15 cellular contexts compared by ENCODE assay signal in the genomic region with DNA sequence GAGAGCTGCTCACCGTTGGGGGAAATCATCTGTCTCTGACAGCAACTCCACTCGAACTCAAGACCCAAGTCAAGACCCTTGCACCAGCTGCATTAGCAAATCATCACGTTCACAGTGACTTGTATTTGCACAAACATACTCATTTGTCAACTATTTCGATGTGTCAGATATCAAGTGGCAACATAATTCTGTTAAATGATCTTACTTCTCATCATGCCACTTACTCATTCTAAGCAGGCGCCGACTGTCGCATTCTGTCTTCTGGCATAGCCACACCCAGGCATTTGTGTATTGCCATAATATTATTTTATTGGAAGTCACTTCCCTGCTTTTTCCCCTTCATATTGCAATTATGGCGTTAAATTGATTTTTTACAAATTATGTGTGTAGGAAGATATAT. TPM values are rescaled to one million over a fixed set of nuclear protein-coding genes. Genes with fewer than 3 reads are reported as not detected.
DNase-seq lines count a peak whose midpoint lies in the region; ATAC-seq, FAIRE-seq and TF ChIP-seq lines count a peak whose summit lies in the region.
"Had no signal": no experiment of that assay in that cellular context is flagged by ENCODE, and none has a peak within 500 bp of the region (broad histone marks: within the 10 kb centered on the region; RNA-seq: fewer than 3 reads in every experiment).

No MANE protein-coding gene starts in this region.

- no peak for TF ChIP-seq POLR2A in HepG2 (IDR thresholded peaks at IDR 0.05; ENCODE audit: insufficient read depth in 1 of 2, low read depth in 2 of 2, low read length in 2 of 2)

- TF ChIP-seq EP300 in HepG2 (IDR thresholded peaks at IDR 0.05; ENCODE audit: low read depth in 2 of 2, low read length in 2 of 2) (no peak), HepG2 (CRISPR knock-in tag; IDR thresholded peaks at IDR 0.05; ENCODE audit: borderline replicate concordance) (no peak)

- no peaks in the 10 kb centered on the region for H3K27me3 Mint-ChIP-seq in naive thymus-derived CD8-positive, alpha-beta T cell
- H3K27me3 Mint-ChIP-seq: CD4-positive, alpha-beta T cell had no signal

- H3K36me3 ChIP-seq in GM23248 (ENCODE audit: low read depth): no peaks in the 10 kb centered on the region
- no peaks in the 10 kb centered on the region for H3K36me3 ChIP-seq in PC-9 (ENCODE audit: low read depth)
- no peaks in the 10 kb centered on the region for H3K36me3 ChIP-seq in HepG2 (replicated peaks in 1 of 2; ENCODE audit: control insufficient read depth in 1 of 2, insufficient read depth in 2 of 2, low read length in 2 of 2)

- no peak for TF ChIP-seq RAD21 in HepG2 (CRISPR knock-in tag; IDR thresholded peaks at IDR 0.05)

- H4K20me1 ChIP-seq in GM23248 (ENCODE audit: insufficient read depth) (no peaks in the 10 kb centered on the region), PC-9 (ENCODE audit: insufficient read depth) (no peaks in the 10 kb centered on the region), HepG2 (ENCODE audit: insufficient read depth, low read length) (no peaks in the 10 kb centered on the region)

- H3K4me3 ChIP-seq in GM23248: no peak overlapping the region
- H3K4me3 ChIP-seq in PC-9: no peak overlapping the region
- H3K4me3 ChIP-seq in epithelial cell of esophagus (ENCODE audit: low read length): no peak overlapping the region
- no peak overlapping the region for H3K4me3 ChIP-seq in HepG2 (replicated peaks in 1 of 3; ENCODE audit: insufficient read depth in 1 of 3, low read depth in 2 of 3, low read length in 3 of 3)

- H3K36me3 Mint-ChIP-seq in naive thymus-derived CD8-positive, alpha-beta T cell: no peaks in the 10 kb centered on the region
- H3K36me3 Mint-ChIP-seq: IgD-negative memory B cell had no signal

- no peak for FAIRE-seq in HepG2 (lab: Jason Lieb, UNC)
- FAIRE-seq: GM18507, H54 had no signal

- H3K4me1 ChIP-seq in GM23248 (ENCODE audit: insufficient read depth) (peaks cover 16% of the 10 kb centered on the region), PC-9 (replicated peaks; ENCODE audit: insufficient read depth) (peaks cover 9% of the 10 kb centered on the region), HepG2 (ENCODE audit: insufficient read depth, low read length) (no peaks in the 10 kb centered on the region)

- DNase-seq in GM23248 (peak; percentile 26), PC-9 (peak in 1 of 2 experiments; percentile 45), epithelial cell of esophagus (ENCODE audit: low read depth) (peak; percentile 38), COR-L47 (lab: John Stamatoyannopoulos, UW) (no peak), HepG2 (ENCODE audit: low spot score) (no peak)
- no peak for DNase-seq in naive thymus-derived CD8-positive, alpha-beta T cell
- DNase-seq: C1 segment of cervical spinal cord; CD4-positive, alpha-beta T cell; DMS79; KG1 had no signal

- TF ChIP-seq CTCF in PC-9 (conservative IDR thresholded peaks at IDR 0.05): no peak
- TF ChIP-seq CTCF in epithelial cell of esophagus (IDR thresholded peaks at IDR 0.05; ENCODE audit: insufficient read depth, low read depth, low read length, missing control alignments): no peak
- no peak for TF ChIP-seq CTCF in HepG2 (CRISPR knock-in tag; IDR thresholded peaks at IDR 0.05)

- H3K27ac ChIP-seq in GM23248 (no peak overlapping the region), PC-9 (no peak overlapping the region), HepG2 (ENCODE audit: extremely low read length, insufficient read depth, low read length) (no peak overlapping the region)

- peaks cover 2 to 10% (median 5%) of the 10 kb centered on the region in 4 donors for H3K4me1 Mint-ChIP-seq in naive thymus-derived CD8-positive, alpha-beta T cell
- H3K4me1 Mint-ChIP-seq: B cell had no signal

- POLR2A ChIA-PET in PC-9 (lab: Charles Lee; ENCODE audit: unreplicated experiment): no interaction called here
- POLR2A ChIA-PET in HepG2 (lab: Yijun Ruan, JAX): no interaction called here
- POLR2A ChIA-PET in naive thymus-derived CD8-positive, alpha-beta T cell (lab: Charles Lee): no interaction called here

- BruUV-seq in PC-9 (replicated peaks; lab: Mats Ljungman, UMichigan) (no TSS peak), HepG2 (replicated peaks; lab: Mats Ljungman, UMichigan) (no TSS peak)

- in situ Hi-C loops in GM23248 (cut with MboI): no loop called here
- in situ Hi-C loops in HepG2 (cut with HindIII; ENCODE audit: extremely low pct_ligation_motif_present, low pct_unique_long_range_greater_than_20kb): no loop called here

- no peak overlapping the region for H3K9ac ChIP-seq in GM23248
- H3K9ac ChIP-seq in HepG2 (ENCODE audit: insufficient read depth, low read depth, low read length): no peak overlapping the region

- H3K27ac Mint-ChIP-seq in naive thymus-derived CD8-positive, alpha-beta T cell: no peak overlapping the region
- H3K27ac Mint-ChIP-seq: B cell; CD4-positive, alpha-beta T cell; IgD-negative memory B cell had no signal

- H3K27me3 ChIP-seq in GM23248 (replicated peaks; ENCODE audit: insufficient read depth) (no peaks in the 10 kb centered on the region), PC-9 (ENCODE audit: insufficient read depth, low read depth) (no peaks in the 10 kb centered on the region), HepG2 (ENCODE audit: control insufficient read depth in 1 of 2, insufficient read depth in 2 of 2, low read length in 2 of 2) (peaks cover 6 to 21% of the 10 kb centered on the region in 2 experiments; a peak in 3 of 5 replicates)

- H3K79me2 ChIP-seq in GM23248 (ENCODE audit: insufficient read depth): no peaks in the 10 kb centered on the region
- no peaks in the 10 kb centered on the region for H3K79me2 ChIP-seq in PC-9 (ENCODE audit: low read depth)
- H3K79me2 ChIP-seq in HepG2 (ENCODE audit: insufficient read depth, low read length): no peaks in the 10 kb centered on the region

- no peak overlapping the region for H2AFZ ChIP-seq in GM23248
- no peak overlapping the region for H2AFZ ChIP-seq in PC-9
- no peak overlapping the region for H2AFZ ChIP-seq in HepG2 (ENCODE audit: low read length)

- intact Hi-C loops in PC-9 (cut with micrococcal nuclease; ENCODE audit: unreplicated experiment) (no loop called here), HepG2 (cut with micrococcal nuclease; ENCODE audit: unreplicated experiment) (no loop called here)

- no peak for ATAC-seq in HepG2
- no peak for ATAC-seq in naive thymus-derived CD8-positive, alpha-beta T cell
- ATAC-seq: HCT116 had no signal

- H3F3A ChIP-seq in GM23248 (ENCODE audit: insufficient read depth) (0 out of 2 replicates have a peak, but pooled peaks cover 5% of the 10 kb centered on the region), PC-9 (ENCODE audit: insufficient read depth, low read depth) (peaks cover 11% of the 10 kb centered on the region; the same call in 1 of the 2 replicates)

- H3K4me3 Mint-ChIP-seq in naive thymus-derived CD8-positive, alpha-beta T cell: no peak overlapping the region
- H3K4me3 Mint-ChIP-seq: B cell; CD4-positive, alpha-beta T cell had no signal

- no peaks in the 10 kb centered on the region for H3K9me3 Mint-ChIP-seq in naive thymus-derived CD8-positive, alpha-beta T cell
- H3K9me3 Mint-ChIP-seq: CD4-positive, alpha-beta T cell; IgD-negative memory B cell had no signal

- no peak overlapping the region for H3K4me2 ChIP-seq in GM23248 (ENCODE audit: unreplicated experiment)
- H3K4me2 ChIP-seq in PC-9: peak overlapping the region; percentile 34; the same call in 1 of the 2 replicates
- H3K4me2 ChIP-seq in HepG2 (ENCODE audit: low read depth, low read length): no peak overlapping the region

- H3K9me3 ChIP-seq in GM23248 (ENCODE audit: low read depth) (no peaks in the 10 kb centered on the region), PC-9 (ENCODE audit: insufficient read depth, low read depth) (no peaks in the 10 kb centered on the region), HepG2 (ENCODE audit: low read length) (no peaks in the 10 kb centered on the region)

- 73 to 77% methylated on average over 8 of the region's 8 CpGs for WGBS in GM23248 (ENCODE audit: low coverage in 1 of 2, low lambda C conversion rate in 2 of 2, missing lambda C conversion rate in 2 of 2), 2 experiments
- 36% methylated on average over 8 of the region's 8 CpGs for WGBS in HepG2 (ENCODE audit: low lambda C conversion rate)

- CTCF ChIA-PET in PC-9 (lab: Charles Lee): no interaction called here
- CTCF ChIA-PET in HepG2 (lab: Yijun Ruan, JAX; ENCODE audit: low intra/inter-chr PET ratio, low total read pairs): no interaction called here

- no peaks in the 10 kb centered on the region for H3K9me2 ChIP-seq in GM23248 (ENCODE audit: insufficient read depth)
- no peaks in the 10 kb centered on the region for H3K9me2 ChIP-seq in PC-9 (ENCODE audit: insufficient read depth)

RNA-seq across cellular contexts. Expression of gene ATP1A3, which starts 23.0 kb away (rescaled TPM):
- 0.11 and 0.63 TPM in 2 replicates for total RNA-seq in GM23248 (2014; rRNA removed; shearing (Covaris generic))
- polyA plus RNA-seq in GM23248 (2016; fragmentation: Nextera tagmentation; extraction: Ambion mirVana) (0.34 and 0.36 TPM in 2 replicates), HepG2 (2011; rRNA removed) (0.01 TPM in 1 of 2 replicates, not detected in the other)
- total RNA-seq in PC-9 (2021) (not detected in 2 replicates), HepG2 (2016; rRNA removed; fragmentation: Illumina TruSeq; extraction: Trizol) (0.04 TPM in 1 of 2 replicates, not detected in the other)
- total RNA-seq in HepG2 (2016; cell fraction: cytosol; rRNA removed; fragmentation: Illumina TruSeq; extraction: Trizol; ENCODE audit: low read depth): not detected in 2 replicates
- 0.04 and 0.13 TPM in 2 replicates for total RNA-seq in HepG2 (2016; cell fraction: insoluble cytoplasmic fraction; rRNA removed; fragmentation: Illumina TruSeq; extraction: Trizol)
- total RNA-seq in HepG2 (2016; cell fraction: membrane; rRNA removed; fragmentation: Illumina TruSeq; extraction: Trizol): 0.12 TPM in 1 of 2 replicates, not detected in the other
- total RNA-seq in HepG2 (2016; cell fraction: nucleus; rRNA removed; fragmentation: Illumina TruSeq; extraction: Trizol): 0.12 TPM in 1 of 2 replicates, not detected in the other
- polyA plus RNA-seq in HepG2 (2011; cell fraction: cytosol; rRNA removed): 0.01 TPM in 1 of 2 replicates, not detected in the other
- not detected in 2 replicates for polyA plus RNA-seq in HepG2 (2011; cell fraction: nucleus; rRNA removed)
- polyA plus RNA-seq in HepG2 (2012): not detected in 2 replicates
- 0.03 TPM in 2 replicates for polyA plus RNA-seq in HepG2 (2016; cell fraction: cytosol; fragmentation: Illumina TruSeq; extraction: Trizol; ENCODE audit: low read depth)
- polyA plus RNA-seq in HepG2 (2016; cell fraction: insoluble cytoplasmic fraction; fragmentation: Illumina TruSeq; extraction: Trizol; ENCODE audit: low read depth): not detected in 2 replicates
- 0.07 TPM in 1 of 2 replicates, not detected in the other for polyA plus RNA-seq in HepG2 (2016; cell fraction: membrane; fragmentation: Illumina TruSeq; extraction: Trizol; ENCODE audit: low read depth)
- 0.15 and 0.28 TPM in 2 replicates for polyA plus RNA-seq in HepG2 (2016; cell fraction: nucleus; fragmentation: Illumina TruSeq; extraction: Trizol; ENCODE audit: insufficient read depth, low read depth)
- 0.16 TPM in 1 of 2 replicates, not detected in the other for polyA minus RNA-seq in HepG2 (2011; rRNA and poly(A)+ RNA removed; ENCODE audit: low replicate concordance)
- polyA minus RNA-seq in HepG2 (2011; cell fraction: cytosol; rRNA and poly(A)+ RNA removed): not detected in 2 replicates
- polyA minus RNA-seq in HepG2 (2011; cell fraction: nucleus; rRNA and poly(A)+ RNA removed): not detected in 2 replicates
- 1 to 10 TPM; 3.4 to 6.2 TPM for total RNA-seq in naive thymus-derived CD8-positive, alpha-beta T cell
- polyA plus RNA-seq in naive thymus-derived CD8-positive, alpha-beta T cell: 1 to 10 TPM; 2.8 to 4.9 (median 2.8) TPM

RNA-seq across cellular contexts. Expression of gene GRIK5, which starts 53.0 kb away (rescaled TPM):
- not detected in 2 replicates for total RNA-seq in GM23248 (2014; rRNA removed; shearing (Covaris generic))
- polyA plus RNA-seq in GM23248 (2016; fragmentation: Nextera tagmentation; extraction: Ambion mirVana) (not detected in 2 replicates), HepG2 (2011; rRNA removed) (0.05 TPM in 1 of 2 replicates, not detected in the other)
- total RNA-seq in PC-9 (2021) (0.96 and 1.1 TPM in 2 replicates), HepG2 (2016; rRNA removed; fragmentation: Illumina TruSeq; extraction: Trizol) (not detected in 2 replicates)
- total RNA-seq in HepG2 (2016; cell fraction: cytosol; rRNA removed; fragmentation: Illumina TruSeq; extraction: Trizol; ENCODE audit: low read depth): not detected in 2 replicates
- not detected in 2 replicates for total RNA-seq in HepG2 (2016; cell fraction: insoluble cytoplasmic fraction; rRNA removed; fragmentation: Illumina TruSeq; extraction: Trizol)
- not detected in 2 replicates for total RNA-seq in HepG2 (2016; cell fraction: membrane; rRNA removed; fragmentation: Illumina TruSeq; extraction: Trizol)
- total RNA-seq in HepG2 (2016; cell fraction: nucleus; rRNA removed; fragmentation: Illumina TruSeq; extraction: Trizol): not detected in 2 replicates
- 0.03 TPM in 1 of 2 replicates, not detected in the other for polyA plus RNA-seq in HepG2 (2011; cell fraction: cytosol; rRNA removed)
- polyA plus RNA-seq in HepG2 (2011; cell fraction: nucleus; rRNA removed): 0.10 and 0.14 TPM in 2 replicates
- polyA plus RNA-seq in HepG2 (2012): not detected in 2 replicates
- not detected in 2 replicates for polyA plus RNA-seq in HepG2 (2016; cell fraction: cytosol; fragmentation: Illumina TruSeq; extraction: Trizol; ENCODE audit: low read depth)
- not detected in 2 replicates for polyA plus RNA-seq in HepG2 (2016; cell fraction: insoluble cytoplasmic fraction; fragmentation: Illumina TruSeq; extraction: Trizol; ENCODE audit: low read depth)
- polyA plus RNA-seq in HepG2 (2016; cell fraction: membrane; fragmentation: Illumina TruSeq; extraction: Trizol; ENCODE audit: low read depth): not detected in 2 replicates
- polyA plus RNA-seq in HepG2 (2016; cell fraction: nucleus; fragmentation: Illumina TruSeq; extraction: Trizol; ENCODE audit: insufficient read depth, low read depth): not detected in 2 replicates
- 0.08 and 0.12 TPM in 2 replicates for polyA minus RNA-seq in HepG2 (2011; rRNA and poly(A)+ RNA removed; ENCODE audit: low replicate concordance)
- not detected in 2 replicates for polyA minus RNA-seq in HepG2 (2011; cell fraction: cytosol; rRNA and poly(A)+ RNA removed)
- polyA minus RNA-seq in HepG2 (2011; cell fraction: nucleus; rRNA and poly(A)+ RNA removed): not detected in 2 replicates
- total RNA-seq in naive thymus-derived CD8-positive, alpha-beta T cell: under 1 TPM; 0.25 to 0.34 TPM
- polyA plus RNA-seq in naive thymus-derived CD8-positive, alpha-beta T cell: not detected
- polyA plus RNA-seq: IgD-negative memory B cell had no signal

RNA-seq across cellular contexts. Expression of gene RABAC1, which starts 57.9 kb away (rescaled TPM):
- total RNA-seq in GM23248 (2014; rRNA removed; shearing (Covaris generic)): 294 and 405 TPM in 2 replicates
- polyA plus RNA-seq in GM23248 (2016; fragmentation: Nextera tagmentation; extraction: Ambion mirVana) (470 and 473 TPM in 2 replicates), HepG2 (2011; rRNA removed) (74.0 and 91.2 TPM in 2 replicates)
- total RNA-seq in PC-9 (2021) (110 and 188 TPM in 2 replicates), HepG2 (2016; rRNA removed; fragmentation: Illumina TruSeq; extraction: Trizol) (20.7 and 37.4 TPM in 2 replicates)
- total RNA-seq in HepG2 (2016; cell fraction: cytosol; rRNA removed; fragmentation: Illumina TruSeq; extraction: Trizol; ENCODE audit: low read depth): 32.7 and 40.5 TPM in 2 replicates
- total RNA-seq in HepG2 (2016; cell fraction: insoluble cytoplasmic fraction; rRNA removed; fragmentation: Illumina TruSeq; extraction: Trizol): 21.9 and 38.8 TPM in 2 replicates
- total RNA-seq in HepG2 (2016; cell fraction: membrane; rRNA removed; fragmentation: Illumina TruSeq; extraction: Trizol): 24.1 and 26.6 TPM in 2 replicates
- 28.4 and 29.8 TPM in 2 replicates for total RNA-seq in HepG2 (2016; cell fraction: nucleus; rRNA removed; fragmentation: Illumina TruSeq; extraction: Trizol)
- polyA plus RNA-seq in HepG2 (2011; cell fraction: cytosol; rRNA removed): 112 and 172 TPM in 2 replicates
- polyA plus RNA-seq in HepG2 (2011; cell fraction: nucleus; rRNA removed): 93.5 and 96.2 TPM in 2 replicates
- polyA plus RNA-seq in HepG2 (2012): 38.2 and 66.0 TPM in 2 replicates
- 34.2 and 39.3 TPM in 2 replicates for polyA plus RNA-seq in HepG2 (2016; cell fraction: cytosol; fragmentation: Illumina TruSeq; extraction: Trizol; ENCODE audit: low read depth)
- polyA plus RNA-seq in HepG2 (2016; cell fraction: insoluble cytoplasmic fraction; fragmentation: Illumina TruSeq; extraction: Trizol; ENCODE audit: low read depth): 20.0 and 22.5 TPM in 2 replicates
- 21.0 and 26.9 TPM in 2 replicates for polyA plus RNA-seq in HepG2 (2016; cell fraction: membrane; fragmentation: Illumina TruSeq; extraction: Trizol; ENCODE audit: low read depth)
- 52.4 and 53.1 TPM in 2 replicates for polyA plus RNA-seq in HepG2 (2016; cell fraction: nucleus; fragmentation: Illumina TruSeq; extraction: Trizol; ENCODE audit: insufficient read depth, low read depth)
- 32.5 and 96.8 TPM in 2 replicates for polyA minus RNA-seq in HepG2 (2011; rRNA and poly(A)+ RNA removed; ENCODE audit: low replicate concordance)
- polyA minus RNA-seq in HepG2 (2011; cell fraction: cytosol; rRNA and poly(A)+ RNA removed): 26.4 and 26.8 TPM in 2 replicates
- polyA minus RNA-seq in HepG2 (2011; cell fraction: nucleus; rRNA and poly(A)+ RNA removed): 21.6 and 26.0 TPM in 2 replicates
- total RNA-seq in naive thymus-derived CD8-positive, alpha-beta T cell: 10 to 100 TPM; 87.6 to 90.3 TPM
- polyA plus RNA-seq in naive thymus-derived CD8-positive, alpha-beta T cell: 100 to 1,000 TPM; 201 to 288 (median 231) TPM

RNA-seq across cellular contexts. Expression of gene ZNF574, which starts 58.9 kb away (rescaled TPM):
- 16.1 and 19.5 TPM in 2 replicates for total RNA-seq in GM23248 (2014; rRNA removed; shearing (Covaris generic))
- polyA plus RNA-seq in GM23248 (2016; fragmentation: Nextera tagmentation; extraction: Ambion mirVana) (14.8 and 16.6 TPM in 2 replicates), HepG2 (2011; rRNA removed) (7.7 and 9.5 TPM in 2 replicates)
- total RNA-seq in PC-9 (2021) (19.4 and 21.6 TPM in 2 replicates), HepG2 (2016; rRNA removed; fragmentation: Illumina TruSeq; extraction: Trizol) (7.9 and 8.2 TPM in 2 replicates)
- total RNA-seq in HepG2 (2016; cell fraction: cytosol; rRNA removed; fragmentation: Illumina TruSeq; extraction: Trizol; ENCODE audit: low read depth): 2.3 and 2.4 TPM in 2 replicates
- 7.7 and 8.2 TPM in 2 replicates for total RNA-seq in HepG2 (2016; cell fraction: insoluble cytoplasmic fraction; rRNA removed; fragmentation: Illumina TruSeq; extraction: Trizol)
- total RNA-seq in HepG2 (2016; cell fraction: membrane; rRNA removed; fragmentation: Illumina TruSeq; extraction: Trizol): 5.2 and 5.9 TPM in 2 replicates
- 4.3 and 4.9 TPM in 2 replicates for total RNA-seq in HepG2 (2016; cell fraction: nucleus; rRNA removed; fragmentation: Illumina TruSeq; extraction: Trizol)
- polyA plus RNA-seq in HepG2 (2011; cell fraction: cytosol; rRNA removed): 6.7 and 9.5 TPM in 2 replicates
- 9.5 and 11.0 TPM in 2 replicates for polyA plus RNA-seq in HepG2 (2011; cell fraction: nucleus; rRNA removed)
- 4.3 and 4.4 TPM in 2 replicates for polyA plus RNA-seq in HepG2 (2012)
- polyA plus RNA-seq in HepG2 (2016; cell fraction: cytosol; fragmentation: Illumina TruSeq; extraction: Trizol; ENCODE audit: low read depth): 0.51 and 0.69 TPM in 2 replicates
- polyA plus RNA-seq in HepG2 (2016; cell fraction: insoluble cytoplasmic fraction; fragmentation: Illumina TruSeq; extraction: Trizol; ENCODE audit: low read depth): 6.5 and 7.9 TPM in 2 replicates
- polyA plus RNA-seq in HepG2 (2016; cell fraction: membrane; fragmentation: Illumina TruSeq; extraction: Trizol; ENCODE audit: low read depth): 1.4 TPM in 2 replicates
- 6.0 and 6.3 TPM in 2 replicates for polyA plus RNA-seq in HepG2 (2016; cell fraction: nucleus; fragmentation: Illumina TruSeq; extraction: Trizol; ENCODE audit: insufficient read depth, low read depth)
- 24.3 and 39.3 TPM in 2 replicates for polyA minus RNA-seq in HepG2 (2011; rRNA and poly(A)+ RNA removed; ENCODE audit: low replicate concordance)
- 12.1 and 12.4 TPM in 2 replicates for polyA minus RNA-seq in HepG2 (2011; cell fraction: cytosol; rRNA and poly(A)+ RNA removed)
- 5.8 and 6.5 TPM in 2 replicates for polyA minus RNA-seq in HepG2 (2011; cell fraction: nucleus; rRNA and poly(A)+ RNA removed)
- 10 to 100 TPM; 18.3 to 20.8 TPM for total RNA-seq in naive thymus-derived CD8-positive, alpha-beta T cell
- polyA plus RNA-seq in naive thymus-derived CD8-positive, alpha-beta T cell: 10 to 100 TPM in 1 of 3 donors, 1 to 10 TPM in 2; 7.8 to 21.5 (median 8.0) TPM

Comparison
In these comparisons a context has a peak if more than half of its experiments do, and no peak if none do; other contexts are left out.
1. DNase-seq: peak in GM23248 (single experiment) and epithelial cell of esophagus (single experiment); none in COR-L47 (single experiment), HepG2 (single experiment) and naive thymus-derived CD8-positive, alpha-beta T cell (0 of 10).